In genomic region chr5:116897291-116897690, GRCh38 we compare ENCODE assay signal across 3 cellular contexts.
"Had no signal": no experiment of that assay in that cellular context is flagged by ENCODE, and none has a peak within 500 bp of the region (broad histone marks: within the 10 kb centered on the region; RNA-seq: fewer than 3 reads in every experiment).

No MANE protein-coding gene starts in this region.

- ATAC-seq: GM12878 had no signal

- DNase-seq: GDM1, GF-D8 had no signal
